ENCODE assay signal across 1 cellular context in genomic region chr12:1605129-1606020, GRCh38.
A peak's percentile ranks its signal among the peaks of the same experiment; 100 is the strongest.
TF ChIP-seq lines count a peak whose summit lies in the region.

No MANE protein-coding gene starts in this region.

TF ChIP-seq in K562, 482 proteins besides CTCF, POLR2A, EP300 and RAD21 (continued from another document and continues in another):
- TF ChIP-seq ZBTB49 (CRISPR knock-in tag; IDR thresholded peaks at IDR 0.05; ENCODE audit: borderline replicate concordance) (no peak), XRCC3 (IDR thresholded peaks at IDR 0.05) (no peak), SMAD4 (CRISPR knock-in tag; conservative IDR thresholded peaks at IDR 0.05) (peak; percentile 45; the same call in 1 of the 2 replicates), ZNF766 (CRISPR knock-in tag; conservative IDR thresholded peaks at IDR 0.05) (0 out of 2 replicates have a peak, but pooled peaks have one; percentile 30), ZNF253 (CRISPR knock-in tag; conservative IDR thresholded peaks at IDR 0.05) (no peak), SAP30 (IDR thresholded peaks at IDR 0.05; ENCODE audit: borderline replicate concordance, insufficient read depth, low read depth, low read length, poor library complexity, severe bottlenecking) (peak; percentile 33), KDM2B (CRISPR knock-in tag; IDR thresholded peaks at IDR 0.05) (no peak), NCOA4 (IDR thresholded peaks at IDR 0.05; ENCODE audit: partially characterized antibody) (no peak), TGIF2 (CRISPR knock-in tag; IDR thresholded peaks at IDR 0.05) (no peak), RBM34 (IDR thresholded peaks at IDR 0.05; ENCODE audit: borderline replicate concordance, insufficient read depth, low read length) (no peak), IFI16 (CRISPR knock-in tag; IDR thresholded peaks at IDR 0.05) (no peak), CBX5 (IDR thresholded peaks at IDR 0.05; ENCODE audit: borderline replicate concordance, low read depth) (no peak), ZNF75A (CRISPR knock-in tag; IDR thresholded peaks at IDR 0.05) (no peak), HNRNPL (IDR thresholded peaks at IDR 0.05; ENCODE audit: low read depth, low read length) (no peak), NBN (IDR thresholded peaks at IDR 0.05; ENCODE audit: low read depth) (no peak; the same call in 1 of the 2 replicates), ZBTB33 (CRISPR knock-in tag; IDR thresholded peaks at IDR 0.05) (no peak), POLR3A (IDR thresholded peaks at IDR 0.05; ENCODE audit: borderline replicate concordance, extremely low read depth, insufficient read depth, insufficient read length) (no peak), ZNF79 (CRISPR knock-in tag; IDR thresholded peaks at IDR 0.05; ENCODE audit: low read depth) (no peak), E2F5 (CRISPR knock-in tag; IDR thresholded peaks at IDR 0.05) (no peak), ZNF12 (CRISPR knock-in tag; IDR thresholded peaks at IDR 0.05) (no peak), SNAPC5 (CRISPR knock-in tag; IDR thresholded peaks at IDR 0.05) (no peak), TAL1 (IDR thresholded peaks at IDR 0.05) (no peak), ZNF707 (CRISPR knock-in tag; conservative IDR thresholded peaks at IDR 0.05) (no peak), ARID2 (IDR thresholded peaks at IDR 0.05) (0 out of 2 replicates have a peak, but pooled peaks have one; percentile 12), FOSL1 (tag; conservative IDR thresholded peaks at IDR 0.05) (no peak), RFX1 (IDR thresholded peaks at IDR 0.05) (no peak), ZNF274 (IDR thresholded peaks at IDR 0.05; ENCODE audit: borderline replicate concordance, low read depth, low read length) (no peak), ZNF239 (CRISPR knock-in tag; IDR thresholded peaks at IDR 0.05) (no peak), XRCC5 (IDR thresholded peaks at IDR 0.05; ENCODE audit: low read depth, low read length) (no peak), MEF2D (tag; conservative IDR thresholded peaks at IDR 0.05; ENCODE audit: low read depth) (no peak), DPF2 (IDR thresholded peaks at IDR 0.05) (peak; percentile 56), DIDO1 (tag; IDR thresholded peaks at IDR 0.05; ENCODE audit: low read depth) (no peak; the same call in 1 of the 2 replicates), TAF1 (IDR thresholded peaks at IDR 0.05; ENCODE audit: control insufficient read depth, extremely low read depth, insufficient read depth, low read length, severe bottlenecking) (no peak), SMAD2 (IDR thresholded peaks at IDR 0.05; ENCODE audit: low read depth, low read length) (no peak), CHD2 (IDR thresholded peaks at IDR 0.05; ENCODE audit: low read depth, low read length) (no peak), STAT6 (CRISPR knock-in tag; IDR thresholded peaks at IDR 0.05) (0 out of 2 replicates have a peak, but pooled peaks have one; percentile 50), PHF20 (IDR thresholded peaks at IDR 0.05; ENCODE audit: partially characterized antibody) (no peak), ZNF3 (CRISPR knock-in tag; IDR thresholded peaks at IDR 0.05) (no peak), HNRNPH1 (optimal IDR thresholded peaks at IDR 0.05; ENCODE audit: low read depth, low read length) (no peak), TAF15 (IDR thresholded peaks at IDR 0.05; ENCODE audit: low read depth, low read length) (no peak), ZSCAN32 (CRISPR knock-in tag; IDR thresholded peaks at IDR 0.05) (no peak), KAT8 (IDR thresholded peaks at IDR 0.05; ENCODE audit: low read depth) (no peak), NR1H2 (CRISPR knock-in tag; IDR thresholded peaks at IDR 0.05) (no peak)
- TF ChIP-seq, protein P1, sequence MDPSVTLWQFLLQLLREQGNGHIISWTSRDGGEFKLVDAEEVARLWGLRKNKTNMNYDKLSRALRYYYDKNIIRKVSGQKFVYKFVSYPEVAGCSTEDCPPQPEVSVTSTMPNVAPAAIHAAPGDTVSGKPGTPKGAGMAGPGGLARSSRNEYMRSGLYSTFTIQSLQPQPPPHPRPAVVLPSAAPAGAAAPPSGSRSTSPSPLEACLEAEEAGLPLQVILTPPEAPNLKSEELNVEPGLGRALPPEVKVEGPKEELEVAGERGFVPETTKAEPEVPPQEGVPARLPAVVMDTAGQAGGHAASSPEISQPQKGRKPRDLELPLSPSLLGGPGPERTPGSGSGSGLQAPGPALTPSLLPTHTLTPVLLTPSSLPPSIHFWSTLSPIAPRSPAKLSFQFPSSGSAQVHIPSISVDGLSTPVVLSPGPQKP (CRISPR knock-in tag; IDR thresholded peaks at IDR 0.05): no peak
- TF ChIP-seq, protein P2, sequence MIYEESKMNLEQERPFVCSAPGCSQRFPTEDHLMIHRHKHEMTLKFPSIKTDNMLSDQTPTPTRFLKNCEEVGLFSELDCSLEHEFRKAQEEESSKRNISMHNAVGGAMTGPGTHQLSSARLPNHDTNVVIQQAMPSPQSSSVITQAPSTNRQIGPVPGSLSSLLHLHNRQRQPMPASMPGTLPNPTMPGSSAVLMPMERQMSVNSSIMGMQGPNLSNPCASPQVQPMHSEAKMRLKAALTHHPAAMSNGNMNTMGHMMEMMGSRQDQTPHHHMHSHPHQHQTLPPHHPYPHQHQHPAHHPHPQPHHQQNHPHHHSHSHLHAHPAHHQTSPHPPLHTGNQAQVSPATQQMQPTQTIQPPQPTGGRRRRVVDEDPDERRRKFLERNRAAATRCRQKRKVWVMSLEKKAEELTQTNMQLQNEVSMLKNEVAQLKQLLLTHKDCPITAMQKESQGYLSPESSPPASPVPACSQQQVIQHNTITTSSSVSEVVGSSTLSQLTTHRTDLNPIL (CRISPR knock-in tag; IDR thresholded peaks at IDR 0.05): no peak
- TF ChIP-seq, protein P3, sequence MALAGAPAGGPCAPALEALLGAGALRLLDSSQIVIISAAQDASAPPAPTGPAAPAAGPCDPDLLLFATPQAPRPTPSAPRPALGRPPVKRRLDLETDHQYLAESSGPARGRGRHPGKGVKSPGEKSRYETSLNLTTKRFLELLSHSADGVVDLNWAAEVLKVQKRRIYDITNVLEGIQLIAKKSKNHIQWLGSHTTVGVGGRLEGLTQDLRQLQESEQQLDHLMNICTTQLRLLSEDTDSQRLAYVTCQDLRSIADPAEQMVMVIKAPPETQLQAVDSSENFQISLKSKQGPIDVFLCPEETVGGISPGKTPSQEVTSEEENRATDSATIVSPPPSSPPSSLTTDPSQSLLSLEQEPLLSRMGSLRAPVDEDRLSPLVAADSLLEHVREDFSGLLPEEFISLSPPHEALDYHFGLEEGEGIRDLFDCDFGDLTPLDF (CRISPR knock-in tag; IDR thresholded peaks at IDR 0.05): no peak; the same call in 1 of the 2 replicates
- TF ChIP-seq, protein P4, sequence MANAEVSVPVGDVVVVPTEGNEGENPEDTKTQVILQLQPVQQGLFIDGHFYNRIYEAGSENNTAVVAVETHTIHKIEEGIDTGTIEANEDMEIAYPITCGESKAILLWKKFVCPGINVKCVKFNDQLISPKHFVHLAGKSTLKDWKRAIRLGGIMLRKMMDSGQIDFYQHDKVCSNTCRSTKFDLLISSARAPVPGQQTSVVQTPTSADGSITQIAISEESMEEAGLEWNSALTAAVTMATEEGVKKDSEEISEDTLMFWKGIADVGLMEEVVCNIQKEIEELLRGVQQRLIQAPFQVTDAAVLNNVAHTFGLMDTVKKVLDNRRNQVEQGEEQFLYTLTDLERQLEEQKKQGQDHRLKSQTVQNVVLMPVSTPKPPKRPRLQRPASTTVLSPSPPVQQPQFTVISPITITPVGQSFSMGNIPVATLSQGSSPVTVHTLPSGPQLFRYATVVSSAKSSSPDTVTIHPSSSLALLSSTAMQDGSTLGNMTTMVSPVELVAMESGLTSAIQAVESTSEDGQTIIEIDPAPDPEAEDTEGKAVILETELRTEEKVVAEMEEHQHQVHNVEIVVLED (CRISPR knock-in tag; IDR thresholded peaks at IDR 0.05): no peak
- TF ChIP-seq, protein P5, sequence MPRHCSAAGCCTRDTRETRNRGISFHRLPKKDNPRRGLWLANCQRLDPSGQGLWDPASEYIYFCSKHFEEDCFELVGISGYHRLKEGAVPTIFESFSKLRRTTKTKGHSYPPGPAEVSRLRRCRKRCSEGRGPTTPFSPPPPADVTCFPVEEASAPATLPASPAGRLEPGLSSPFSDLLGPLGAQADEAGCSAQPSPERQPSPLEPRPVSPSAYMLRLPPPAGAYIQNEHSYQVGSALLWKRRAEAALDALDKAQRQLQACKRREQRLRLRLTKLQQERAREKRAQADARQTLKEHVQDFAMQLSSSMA (CRISPR knock-in tag; IDR thresholded peaks at IDR 0.05): no peak
- TF ChIP-seq, protein P6, sequence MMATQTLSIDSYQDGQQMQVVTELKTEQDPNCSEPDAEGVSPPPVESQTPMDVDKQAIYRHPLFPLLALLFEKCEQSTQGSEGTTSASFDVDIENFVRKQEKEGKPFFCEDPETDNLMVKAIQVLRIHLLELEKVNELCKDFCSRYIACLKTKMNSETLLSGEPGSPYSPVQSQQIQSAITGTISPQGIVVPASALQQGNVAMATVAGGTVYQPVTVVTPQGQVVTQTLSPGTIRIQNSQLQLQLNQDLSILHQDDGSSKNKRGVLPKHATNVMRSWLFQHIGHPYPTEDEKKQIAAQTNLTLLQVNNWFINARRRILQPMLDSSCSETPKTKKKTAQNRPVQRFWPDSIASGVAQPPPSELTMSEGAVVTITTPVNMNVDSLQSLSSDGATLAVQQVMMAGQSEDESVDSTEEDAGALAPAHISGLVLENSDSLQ (IDR thresholded peaks at IDR 0.05): no peak
